Comparison of ENCODE assay signal across 21 cellular contexts in genomic region chr22:27711756-27712155, GRCh38.
"Had no signal": no experiment of that assay in that cellular context is flagged by ENCODE, and none has a peak within 500 bp of the region (broad histone marks: within the 10 kb centered on the region; RNA-seq: fewer than 3 reads in every experiment).

No MANE protein-coding gene starts in this region.

- DNase-seq: hypothalamus; immature natural killer cell; left ventricle myocardium inferior; naive B cell; natural killer cell; nephron progenitor cell; ovary; right lobe of liver; stimulated activated CD4-positive, alpha-beta T cell treated with anti-CD3 and anti-CD28 coated beads, Interleukin-1b, Interleukin-23, amount 100 ng/mL, for 48 hours; stimulated activated CD4-positive, alpha-beta T cell treated with anti-CD3 and anti-CD28 coated beads, Interleukin-2, amount 100 ng/mL, for 48 hours; stimulated activated CD4-positive, alpha-beta T cell treated with anti-CD3 and anti-CD28 coated beads, Interleukin-4, amount 100 ng/mL, for 4 hours; stimulated activated CD8-positive, alpha-beta memory T cell treated with anti-CD3 and anti-CD28 coated beads, Interleukin-4, amount 100 ng/mL, for 48 hours; stimulated activated naive CD4-positive, alpha-beta T cell treated with Interleukin-2 at 50 U/mL for 16 hours; stimulated activated naive CD8-positive, alpha-beta T cell treated with anti-CD3 and anti-CD28 coated beads, Interleukin-15, amount 100 ng/mL, for 72 hours; substantia nigra; thyroid gland; transverse colon; upper lobe of left lung had no signal

- ATAC-seq: natural killer cell; stimulated activated memory B cell treated with anti-CD40 and anti-IgM and Interleukin-4, amounts not matched to agents 10 μg/mL and 1 μg/mL and 100 μg/mL, for 72 hours; stimulated activated naive CD8-positive, alpha-beta T cell treated with anti-CD3 and anti-CD28 coated beads, Interleukin-15, amount 100 ng/mL, for 72 hours had no signal

- FAIRE-seq: islet of Langerhans, kidney had no signal
